31 cellular contexts compared by ENCODE assay signal in genomic region chr6:43037197-43037596, GRCh38. TPM values are rescaled to one million over a fixed set of nuclear protein-coding genes. Genes with fewer than 3 reads are reported as not detected.
DNase-seq lines count a peak whose midpoint lies in the region; ATAC-seq and TF ChIP-seq lines count a peak whose summit lies in the region.
"Had no signal": no experiment of that assay in that cellular context is flagged by ENCODE, and none has a peak within 500 bp of the region (broad histone marks: within the 10 kb centered on the region; RNA-seq: fewer than 3 reads in every experiment).

No MANE protein-coding gene starts in this region.

- H3K4me1 ChIP-seq in right atrium auricular region (peaks cover 0 to 17% of the 10 kb centered on the region in 2 donors), right cardiac atrium (ENCODE audit: control insufficient read depth, insufficient read depth, low read length) (no peaks in the 10 kb centered on the region), upper lobe of left lung (no peaks in the 10 kb centered on the region)
- H3K4me1 ChIP-seq: breast epithelium, esophagus squamous epithelium, tibial nerve had no signal

- H3K27ac Mint-ChIP-seq in stimulated activated naive B cell treated with anti-CD40 and anti-IgM and Interleukin-4, amounts not matched to agents 10 μg/mL and 1 μg/mL and 100 μg/mL, for 72 hours: peak overlapping the region; percentile 10
- H3K27ac Mint-ChIP-seq: dendritic cell treated with granulocyte-macrophage colony-stimulating factor and Interleukin-4, amounts not matched to agents 40 ng/mL and 50 ng/mL, for 4 days; GM23338 had no signal

- H3K27ac ChIP-seq in right atrium auricular region: peak overlapping the region in 1 of 2 donors; percentile 39
- H3K27ac ChIP-seq in caudate nucleus (ENCODE audit: low read depth, low read length): peak overlapping the region; percentile 63
- peak overlapping the region; percentile 10 for H3K27ac ChIP-seq in right cardiac atrium (ENCODE audit: low read length)
- no peak overlapping the region for H3K27ac ChIP-seq in upper lobe of left lung
- H3K27ac ChIP-seq: breast epithelium, esophagus squamous epithelium, gastroesophageal sphincter, HL-60, tibial nerve had no signal

- H3K4me3 ChIP-seq in right atrium auricular region (no peak overlapping the region), right cardiac atrium (ENCODE audit: low read length) (no peak overlapping the region), upper lobe of left lung (no peak overlapping the region)
- H3K4me3 ChIP-seq: breast epithelium, esophagus squamous epithelium, gastroesophageal sphincter, GM23338, smooth muscle cell, tibial nerve had no signal

- peak; percentile 50 for ATAC-seq in Right ventricle myocardium superior (ENCODE audit: poor library complexity)
- no peak for ATAC-seq in right cardiac atrium
- no peak for ATAC-seq in stimulated activated naive B cell treated with anti-CD40 and anti-IgM and Interleukin-4, amounts not matched to agents 10 μg/mL and 1 μg/mL and 100 μg/mL, for 72 hours (replicated peaks)
- no peak for ATAC-seq in upper lobe of left lung (ENCODE audit: low FRiP score in 2 of 2)
- ATAC-seq in GM18502 (IDR thresholded peaks at IDR 0.05; ENCODE audit: poor library complexity, unreplicated experiment): no peak
- ATAC-seq: gastroesophageal sphincter, GM23338, left lobe of liver, PC-3 had no signal

- TF ChIP-seq EP300 in upper lobe of left lung (IDR thresholded peaks at IDR 0.05): no peak

- no peak for TF ChIP-seq CTCF in right atrium auricular region (IDR thresholded peaks at IDR 0.05)
- no peak for TF ChIP-seq CTCF in upper lobe of left lung (IDR thresholded peaks at IDR 0.05)

- peaks cover 37% of the 10 kb centered on the region for H3K36me3 ChIP-seq in right atrium auricular region
- H3K36me3 ChIP-seq in upper lobe of left lung: peaks cover 12 to 88% (median 50%) of the 10 kb centered on the region in 4 donors

- TF ChIP-seq POLR2A in upper lobe of left lung (IDR thresholded peaks at IDR 0.05): no peak

- no peaks in the 10 kb centered on the region for H3K27me3 ChIP-seq in right atrium auricular region
- H3K27me3 ChIP-seq in right cardiac atrium (ENCODE audit: control insufficient read depth, insufficient read depth): no peaks in the 10 kb centered on the region
- no peaks in the 10 kb centered on the region for H3K27me3 ChIP-seq in upper lobe of left lung
- H3K27me3 ChIP-seq: breast epithelium, esophagus squamous epithelium, gastroesophageal sphincter, tibial nerve had no signal

- DNase-seq in Right ventricle myocardium superior (no peak), right atrium auricular region (ENCODE audit: low spot score) (no peak), caudate nucleus (lab: John Stamatoyannopoulos, UW) (no peak), right cardiac atrium (peak in 1 of 3 donors; percentile 27), SIG-M5 treated with dmso at 0.1 percent for 504 hours (lab: John Stamatoyannopoulos, UW; ENCODE audit: unreplicated experiment) (no peak), upper lobe of left lung (no peak)
- no peak for DNase-seq in stimulated activated naive B cell treated with anti-CD40 and anti-IgM and Interleukin-4, amounts not matched to agents 10 μg/mL and 1 μg/mL and 100 μg/mL, for 72 hours
- DNase-seq: ACHN; activated CD4-positive, alpha-beta T cell treated with anti-CD3 and anti-CD28 coated beads, Interleukin-2, amount 50 U/mL, for 4 hours; activated CD4-positive, CD25-positive, alpha-beta regulatory T cell; activated effector memory CD4-positive, alpha-beta T cell treated with anti-CD3 and anti-CD28 coated beads, Interleukin-2, amount 50 U/mL, for 16 hours; amniotic stem cell; esophagus squamous epithelium; hypothalamus; immature natural killer cell; Kasumi-1; NCI-H1694; NCI-H510A treated with DMSO at 0.1 percent for 48 hours; NK-92 treated with Interleukin-12 subunit alpha and Interleukin-12 subunit beta, amount 100 ng/mL, for 24 hours; PC-3; SHP77; stimulated activated CD4-positive, alpha-beta T cell treated with anti-CD3 and anti-CD28 coated beads, Interleukin-1b, Interleukin-23, amount 100 ng/mL, for 48 hours had no signal

- no peaks in the 10 kb centered on the region for H3K9me3 Mint-ChIP-seq in stimulated activated naive B cell treated with anti-CD40 and anti-IgM and Interleukin-4, amounts not matched to agents 10 μg/mL and 1 μg/mL and 100 μg/mL, for 72 hours
- H3K9me3 Mint-ChIP-seq: dendritic cell treated with granulocyte-macrophage colony-stimulating factor and Interleukin-4, amounts not matched to agents 40 ng/mL and 50 ng/mL, for 4 days; GM23338; immature natural killer cell had no signal

- H3K27me3 Mint-ChIP-seq in stimulated activated naive B cell treated with anti-CD40 and anti-IgM and Interleukin-4, amounts not matched to agents 10 μg/mL and 1 μg/mL and 100 μg/mL, for 72 hours: no peaks in the 10 kb centered on the region
- H3K27me3 Mint-ChIP-seq: dendritic cell treated with granulocyte-macrophage colony-stimulating factor and Interleukin-4, amounts not matched to agents 40 ng/mL and 50 ng/mL, for 4 days had no signal

- H3K36me3 Mint-ChIP-seq in stimulated activated naive B cell treated with anti-CD40 and anti-IgM and Interleukin-4, amounts not matched to agents 10 μg/mL and 1 μg/mL and 100 μg/mL, for 72 hours: peaks cover 35 to 70% of the 10 kb centered on the region in 2 donors

- intact Hi-C loops in Right ventricle myocardium superior (cut with DNase I) (no loop called here), right cardiac atrium (cut with DNase I) (no loop called here)

- WGBS in right cardiac atrium: 70% methylated on average over 5 of the region's 5 CpGs
- 88 to 92% methylated on average over 5 of the region's 5 CpGs for WGBS in upper lobe of left lung, 2 donors

- H3K4me1 Mint-ChIP-seq in stimulated activated naive B cell treated with anti-CD40 and anti-IgM and Interleukin-4, amounts not matched to agents 10 μg/mL and 1 μg/mL and 100 μg/mL, for 72 hours: peaks cover 4 to 6% of the 10 kb centered on the region in 2 donors
- H3K4me1 Mint-ChIP-seq: GM23338, immature natural killer cell had no signal

- H3K9me3 ChIP-seq in right atrium auricular region (no peaks in the 10 kb centered on the region), right cardiac atrium (ENCODE audit: control insufficient read depth, low read length) (no peaks in the 10 kb centered on the region), upper lobe of left lung (no peaks in the 10 kb centered on the region)
- H3K9me3 ChIP-seq: breast epithelium, esophagus squamous epithelium, gastroesophageal sphincter, tibial nerve had no signal

- peak overlapping the region in 1 of 2 donors; percentile 19 for H3K4me3 Mint-ChIP-seq in stimulated activated naive B cell treated with anti-CD40 and anti-IgM and Interleukin-4, amounts not matched to agents 10 μg/mL and 1 μg/mL and 100 μg/mL, for 72 hours
- H3K4me3 Mint-ChIP-seq: dendritic cell treated with granulocyte-macrophage colony-stimulating factor and Interleukin-4, amounts not matched to agents 40 ng/mL and 50 ng/mL, for 4 days; GM23338; immature natural killer cell had no signal

RNA-seq across cellular contexts. Expression of gene RRP36, which starts 15.8 kb away (rescaled TPM):
- total RNA-seq in Right ventricle myocardium superior (22.9 TPM), right atrium auricular region (10 to 100 TPM; 29.0 to 40.6 TPM), right cardiac atrium (10 to 100 TPM; 28.2 to 34.3 (median 29.6) TPM), upper lobe of left lung (10 to 100 TPM; 32.0 to 77.2 (median 45.9) TPM)
- polyA plus RNA-seq in right cardiac atrium: 27.2 TPM

RNA-seq across cellular contexts. Expression of gene CUL7, which starts 16.5 kb away (rescaled TPM):
- 6.8 TPM for total RNA-seq in Right ventricle myocardium superior
- total RNA-seq in right atrium auricular region: 1 to 10 TPM; 6.5 to 9.0 TPM
- 1 to 10 TPM; 6.7 to 9.6 (median 9.2) TPM for total RNA-seq in right cardiac atrium
- polyA plus RNA-seq in right cardiac atrium: 4.5 TPM
- total RNA-seq in upper lobe of left lung: 10 to 100 TPM; 16.0 to 35.6 (median 20.4) TPM

RNA-seq across cellular contexts. Expression of gene MRPL2, which starts 22.0 kb away (rescaled TPM):
- 107 TPM for total RNA-seq in Right ventricle myocardium superior
- total RNA-seq in right atrium auricular region: 10 to 100 TPM; 37.0 to 41.0 TPM
- 10 to 100 TPM; 83.2 to 94.2 (median 87.8) TPM for total RNA-seq in right cardiac atrium
- 92.7 TPM for polyA plus RNA-seq in right cardiac atrium
- total RNA-seq in upper lobe of left lung: 10 to 100 TPM; 17.2 to 58.2 (median 30.7) TPM

RNA-seq across cellular contexts. Expression of gene KLC4, which starts 22.2 kb away (rescaled TPM):
- total RNA-seq in Right ventricle myocardium superior (30.6 TPM), right atrium auricular region (10 to 100 TPM; 22.5 to 46.5 TPM), right cardiac atrium (10 to 100 TPM; 36.9 to 51.2 (median 40.1) TPM), upper lobe of left lung (100 to 1,000 TPM in 1 of 6 donors, 10 to 100 TPM in 5; 31.2 to 155 (median 37.7) TPM)
- polyA plus RNA-seq in right cardiac atrium: 32.4 TPM

RNA-seq across cellular contexts. Expression of gene KLHDC3, which starts 23.1 kb away (rescaled TPM):
- total RNA-seq in Right ventricle myocardium superior (147 TPM), right atrium auricular region (100 to 1,000 TPM; 122 to 153 TPM), right cardiac atrium (100 to 1,000 TPM in 3 of 4 donors, 10 to 100 TPM in 1; 97.3 to 176 (median 138) TPM), upper lobe of left lung (10 to 100 TPM; 36.7 to 74.0 (median 59.3) TPM)
- 170 TPM for polyA plus RNA-seq in right cardiac atrium

Comparison
In these comparisons a context has a peak if more than half of its experiments do, and no peak if none do; other contexts are left out.
1. H3K27ac ChIP-seq: peak in caudate nucleus (single experiment) and right cardiac atrium (single experiment); none in upper lobe of left lung (0 of 4).